ENCODE assay signal across 12 cellular contexts in the genomic region with DNA sequence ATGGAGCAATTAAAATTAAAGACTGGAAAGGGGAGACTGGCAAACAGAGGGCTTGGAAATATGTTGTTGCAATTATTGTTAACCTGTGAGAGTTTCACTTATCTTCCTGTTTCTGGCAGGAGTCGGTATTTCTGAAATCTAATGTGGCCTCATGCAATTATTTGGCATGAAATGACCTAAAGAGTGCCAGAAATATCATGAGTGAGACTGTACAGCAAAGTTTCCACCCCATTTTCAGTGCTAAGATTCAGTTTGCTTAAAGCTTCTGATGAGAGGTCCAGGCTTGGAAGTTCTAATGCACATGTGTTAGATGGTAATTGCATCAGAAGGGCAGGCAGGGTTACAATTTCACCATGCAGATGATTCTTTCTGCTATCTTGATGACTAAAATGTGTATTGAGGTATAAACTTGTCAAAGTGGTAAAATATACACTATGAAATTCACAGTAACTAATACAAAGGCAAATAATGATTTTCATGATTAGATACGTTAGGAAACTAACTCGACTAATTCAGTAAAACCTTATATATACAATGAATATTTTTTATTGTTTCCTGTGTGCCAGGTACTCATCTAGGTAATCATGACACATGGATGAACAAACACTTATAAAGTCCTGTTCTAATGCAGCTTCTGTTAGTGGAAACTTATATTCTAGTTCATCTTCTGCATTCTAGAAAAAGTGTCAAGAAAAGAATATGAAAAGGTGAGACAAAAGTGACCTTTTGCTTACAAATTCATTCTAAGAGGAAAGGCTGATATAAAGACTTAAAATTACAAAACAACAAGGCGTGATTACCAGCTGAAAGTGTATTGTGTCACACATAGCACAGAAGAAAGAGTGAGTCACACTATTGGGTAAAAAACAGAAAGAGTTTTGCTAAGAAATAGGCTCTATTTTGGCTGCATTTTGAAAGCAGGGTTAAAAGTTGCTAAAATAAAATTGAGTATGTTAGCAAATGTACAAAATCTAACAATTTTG.
DNase-seq lines count a peak whose midpoint lies in the region; TF ChIP-seq lines count a peak whose summit lies in the region.
"Had no signal": no experiment of that assay in that cellular context is flagged by ENCODE, and none has a peak within 500 bp of the region (broad histone marks: within the 10 kb centered on the region; RNA-seq: fewer than 3 reads in every experiment).

No MANE protein-coding gene starts in this region.

- no peaks in the 10 kb centered on the region for H3K79me2 ChIP-seq in PC-9 (ENCODE audit: low read depth)

- H3K36me3 ChIP-seq in PC-9 (ENCODE audit: low read depth) (no peaks in the 10 kb centered on the region), vagina (no peaks in the 10 kb centered on the region)
- H3K36me3 ChIP-seq: tibial artery had no signal

- no peaks in the 10 kb centered on the region for H3F3A ChIP-seq in PC-9 (ENCODE audit: insufficient read depth, low read depth)

- TF ChIP-seq POLR2A in vagina (IDR thresholded peaks at IDR 0.05) = no peak

- in situ Hi-C loops in GM13977 (cut with MboI; ENCODE audit: low pct_unique_long_range_greater_than_20kb, low sequenced_read_pairs, unreplicated experiment) = no loop called here

- H4K20me1 ChIP-seq in PC-9 (ENCODE audit: insufficient read depth) = no peaks in the 10 kb centered on the region

- H3K27ac ChIP-seq in PC-9 (peak overlapping the region; percentile 15), vagina (peak overlapping the region; percentile 6)
- H3K27ac ChIP-seq: tibial artery, VCaP had no signal

- H3K4me2 ChIP-seq in PC-9 = peak overlapping the region; percentile 21

- DNase-seq in NK-92 treated with Interleukin-12 subunit alpha and Interleukin-12 subunit beta, amount 100 ng/mL, for 24 hours (lab: John Stamatoyannopoulos, UW) = peak; percentile 45
- DNase-seq in NK-92 (lab: John Stamatoyannopoulos, UW; ENCODE audit: unreplicated experiment) (no peak), PC-9 (peak in 1 of 2 experiments; percentile 36), fibroblast of the conjunctiva (ENCODE audit: low read depth) (peak; percentile 89), vagina (ENCODE audit: extremely low spot score in 2 of 2) (no peak), GM13977 (ENCODE audit: low spot score) (no peak), NCI-H526 (lab: John Stamatoyannopoulos, UW) (no peak)
- no peak for DNase-seq in activated CD8-positive, alpha-beta memory T cell treated with anti-CD3 and anti-CD28 coated beads, Interleukin-2, amount 50 U/mL, for 4 hours
- DNase-seq: mucosa of descending colon, NCI-H2107 had no signal

- CTCF ChIA-PET in PC-9 (lab: Charles Lee) = no interaction called here

- H3K9me3 ChIP-seq in PC-9 (ENCODE audit: insufficient read depth, low read depth) = no peaks in the 10 kb centered on the region
- H3K9me3 ChIP-seq in vagina = no peaks in the 10 kb centered on the region
- H3K9me3 ChIP-seq: mucosa of descending colon, tibial artery had no signal

- TF ChIP-seq CTCF in PC-9 (conservative IDR thresholded peaks at IDR 0.05) (no peak), vagina (IDR thresholded peaks at IDR 0.05) (no peak), GM13977 (IDR thresholded peaks at IDR 0.05; ENCODE audit: extremely low read depth, insufficient read depth, missing control alignments) (no peak)

- no TSS peak for BruUV-seq in PC-9 (replicated peaks; lab: Mats Ljungman, UMichigan)

- intact Hi-C loops in PC-9 (cut with micrococcal nuclease; ENCODE audit: unreplicated experiment) = no loop called here
- intact Hi-C loops in vagina (cut with DNase I) = no loop called here

- H3K4me3 ChIP-seq in PC-9 (no peak overlapping the region), vagina (no peak overlapping the region)
- H3K4me3 ChIP-seq: mucosa of descending colon, tibial artery had no signal

- H3K9me2 ChIP-seq in PC-9 (ENCODE audit: insufficient read depth) = no peaks in the 10 kb centered on the region; the same call in 1 of the 2 replicates

- H3K4me1 ChIP-seq in PC-9 (replicated peaks; ENCODE audit: insufficient read depth) (peaks cover 11% of the 10 kb centered on the region; the same call in 1 of the 2 replicates), vagina (peaks cover 8% of the 10 kb centered on the region)
- H3K4me1 ChIP-seq: tibial artery had no signal

- POLR2A ChIA-PET in PC-9 (lab: Charles Lee; ENCODE audit: unreplicated experiment) = no interaction called here

- H3K27me3 ChIP-seq in PC-9 (ENCODE audit: insufficient read depth, low read depth) (no peaks in the 10 kb centered on the region), vagina (no peaks in the 10 kb centered on the region)
- H3K27me3 ChIP-seq: tibial artery had no signal

- peak overlapping the region; percentile 76 for H2AFZ ChIP-seq in PC-9

Comparison
In these comparisons a context has a peak if more than half of its experiments do, and no peak if none do; other contexts are left out.
1. DNase-seq: peak in NK-92 treated with Interleukin-12 subunit alpha and Interleukin-12 subunit beta, amount 100 ng/mL, for 24 hours (single experiment) and fibroblast of the conjunctiva (single experiment); none in NK-92 (single experiment), vagina (0 of 2), activated CD8-positive, alpha-beta memory T cell treated with anti-CD3 and anti-CD28 coated beads, Interleukin-2, amount 50 U/mL, for 4 hours (single experiment), GM13977 (single experiment) and NCI-H526 (0 of 2).